21 cellular contexts compared by ENCODE assay signal in the genomic region with DNA sequence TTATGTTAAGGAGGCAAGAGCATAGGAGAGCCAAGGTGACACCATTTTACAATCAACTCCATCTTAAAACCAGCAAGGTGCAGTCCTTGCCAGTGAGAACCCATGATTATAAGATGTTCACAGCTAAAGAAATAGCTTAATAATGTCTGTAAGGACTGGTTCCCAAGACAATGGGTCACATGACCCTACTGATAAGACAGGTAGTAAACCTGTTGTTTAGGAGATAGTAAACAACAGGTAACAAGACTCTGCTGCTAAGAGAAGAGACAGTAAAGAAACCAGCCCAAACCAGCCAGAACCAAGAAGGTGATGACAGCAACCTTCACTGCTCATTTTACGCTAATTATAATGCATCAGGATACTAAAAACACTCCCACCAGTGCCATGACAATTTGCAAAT. TPM values are rescaled to one million over a fixed set of nuclear protein-coding genes. Genes with fewer than 3 reads are reported as not detected.
DNase-seq lines count a peak whose midpoint lies in the region; ATAC-seq, FAIRE-seq and TF ChIP-seq lines count a peak whose summit lies in the region.
"Had no signal": no experiment of that assay in that cellular context is flagged by ENCODE, and none has a peak within 500 bp of the region (broad histone marks: within the 10 kb centered on the region; RNA-seq: fewer than 3 reads in every experiment).

No MANE protein-coding gene starts in this region.

- TF ChIP-seq POLR2A in K562 (conservative IDR thresholded peaks at IDR 0.05) = no peak

- no peak overlapping the region for H3K4me3 Mint-ChIP-seq in memory B cell
- H3K4me3 Mint-ChIP-seq: CD4-positive, CD25-positive, alpha-beta regulatory T cell; CD8-positive, alpha-beta memory T cell had no signal

- no TSS peak for BruUV-seq in K562 (replicated peaks; lab: Mats Ljungman, UMichigan)

- no peak overlapping the region for H2AFZ ChIP-seq in K562 (ENCODE audit: low read depth, low read length)

- H3K36me3 Mint-ChIP-seq in memory B cell = no peaks in the 10 kb centered on the region
- H3K36me3 Mint-ChIP-seq: CD4-positive, CD25-positive, alpha-beta regulatory T cell; CD8-positive, alpha-beta memory T cell had no signal

- H3K27ac Mint-ChIP-seq in memory B cell = peak overlapping the region; percentile 18
- H3K27ac Mint-ChIP-seq: CD4-positive, CD25-positive, alpha-beta regulatory T cell; CD8-positive, alpha-beta memory T cell had no signal

- H3K4me1 Mint-ChIP-seq in memory B cell = peaks cover under 1% of the 10 kb centered on the region
- H3K4me1 Mint-ChIP-seq: CD8-positive, alpha-beta memory T cell had no signal

- WGBS in K562 (ENCODE audit: insufficient coverage, low coverage, missing lambda C conversion rate) = 38% methylated on average over 1 of the region's 1 CpG

- no peaks in the 10 kb centered on the region for H3K4me1 ChIP-seq in K562 (replicated peaks in 1 of 2; ENCODE audit: control insufficient read depth in 2 of 2, insufficient read depth in 2 of 2, low read length in 2 of 2)
- H3K4me1 ChIP-seq: BE2C, HAP-1 had no signal

- no peak overlapping the region for H3K4me3 ChIP-seq in LNCaP clone FGC (ENCODE audit: low read depth, low read length)
- no peak overlapping the region for H3K4me3 ChIP-seq in K562
- H3K4me3 ChIP-seq: HAP-1 had no signal

- FAIRE-seq in K562 (lab: Jason Lieb, UNC) = no peak
- FAIRE-seq: A204.1, GM12892, GM18507 had no signal

- no peaks in the 10 kb centered on the region for H3K36me3 ChIP-seq in K562 (ENCODE audit: control insufficient read depth, insufficient read depth, low read length)
- H3K36me3 ChIP-seq: BE2C, HAP-1 had no signal

- TF ChIP-seq RAD21 in K562 (CRISPR knock-in tag; conservative IDR thresholded peaks at IDR 0.05 in 1 of 2, IDR thresholded peaks at IDR 0.05 in 1 of 2) = no peak

- DNase-seq in LNCaP clone FGC (ENCODE audit: low read depth) (peak; percentile 30), K562 (ENCODE audit: extremely low read depth in 1 of 4, low spot score in 3 of 4) (no peak), memory B cell (ENCODE audit: low spot score in 2 of 2) (no peak), NCI-H2196 treated with DMSO at 0.1 percent for 48 hours (lab: John Stamatoyannopoulos, UW; ENCODE audit: unreplicated experiment) (no peak), SKM-1 (lab: John Stamatoyannopoulos, UW; ENCODE audit: unreplicated experiment) (no peak)
- DNase-seq: ACHN; BE2C; C1 segment of cervical spinal cord; CD4-positive, CD25-positive, alpha-beta regulatory T cell; CD8-positive, alpha-beta memory T cell; COR-L47; DMS 273 treated with DMSO at 0.1 percent for 48 hours; DMS79; GDM1; GOT3 had no signal

- POLR2A ChIA-PET in K562 (lab: Yijun Ruan, JAX) = interaction anchor here (1.7 kb wide), 1 partner anchor 9 kb away, joined by 4 read pairs; no protein-coding TSS in a partner anchor

- H3K9ac ChIP-seq in K562 (ENCODE audit: insufficient read depth in 1 of 2, low read depth in 2 of 2, low read length in 2 of 2) = no peak overlapping the region

- H3K27ac ChIP-seq in K562 (ENCODE audit: extremely low read depth, low read depth, low read length) = no peak overlapping the region

- in situ Hi-C loops in K562 (cut with MboI) = no loop called here

- intact Hi-C loops in K562 (cut with micrococcal nuclease) = no loop called here

- peaks cover 9% of the 10 kb centered on the region for H3K9me3 ChIP-seq in K562 (replicated peaks; ENCODE audit: control insufficient read depth, insufficient read depth, low read depth, low read length)
- H3K9me3 ChIP-seq: BE2C, HAP-1 had no signal

- H3K4me2 ChIP-seq in K562 (ENCODE audit: insufficient read depth, low read length) = no peak overlapping the region

- no peaks in the 10 kb centered on the region for H3K79me2 ChIP-seq in K562 (ENCODE audit: control insufficient read depth, insufficient read depth, low read length)

- CTCF ChIA-PET in K562 (lab: Yijun Ruan, JAX; ENCODE audit: low intra/inter-chr PET ratio) = no interaction called here

- no peaks in the 10 kb centered on the region for H4K20me1 ChIP-seq in K562 (replicated peaks; ENCODE audit: control insufficient read depth, insufficient read depth, low read length)

- TF ChIP-seq CTCF in LNCaP clone FGC (IDR thresholded peaks at IDR 0.05; ENCODE audit: control insufficient read depth, extremely low read depth, insufficient read depth) = no peak
- TF ChIP-seq CTCF in K562 (IDR thresholded peaks at IDR 0.05 in 2 of 3, conservative IDR thresholded peaks at IDR 0.05 in 1 of 3; ENCODE audit: insufficient read depth in 2 of 3, low read depth in 1 of 3, low read length in 3 of 3) = no peak

- TF ChIP-seq EP300 in K562 (IDR thresholded peaks at IDR 0.05; ENCODE audit: low read length) = no peak

- H3K27me3 ChIP-seq in K562 (ENCODE audit: control insufficient read depth in 2 of 2, insufficient read depth in 2 of 2, low read length in 2 of 2) = no peaks in the 10 kb centered on the region
- H3K27me3 ChIP-seq: BE2C had no signal

- no peaks in the 10 kb centered on the region for H3K9me3 Mint-ChIP-seq in memory B cell

- no peaks in the 10 kb centered on the region for H3K9me1 ChIP-seq in K562 (ENCODE audit: control insufficient read depth, insufficient read depth, low read length)

- H3K27me3 Mint-ChIP-seq in memory B cell = no peaks in the 10 kb centered on the region

- ATAC-seq in K562 = no peak
- no peak for ATAC-seq in memory B cell (ENCODE audit: low read depth)
- ATAC-seq in GM21423 (IDR thresholded peaks at IDR 0.05; ENCODE audit: unreplicated experiment) = no peak

TF ChIP-seq in K562, 482 proteins besides CTCF, POLR2A, EP300 and RAD21:
- TF ChIP-seq, protein P1, sequence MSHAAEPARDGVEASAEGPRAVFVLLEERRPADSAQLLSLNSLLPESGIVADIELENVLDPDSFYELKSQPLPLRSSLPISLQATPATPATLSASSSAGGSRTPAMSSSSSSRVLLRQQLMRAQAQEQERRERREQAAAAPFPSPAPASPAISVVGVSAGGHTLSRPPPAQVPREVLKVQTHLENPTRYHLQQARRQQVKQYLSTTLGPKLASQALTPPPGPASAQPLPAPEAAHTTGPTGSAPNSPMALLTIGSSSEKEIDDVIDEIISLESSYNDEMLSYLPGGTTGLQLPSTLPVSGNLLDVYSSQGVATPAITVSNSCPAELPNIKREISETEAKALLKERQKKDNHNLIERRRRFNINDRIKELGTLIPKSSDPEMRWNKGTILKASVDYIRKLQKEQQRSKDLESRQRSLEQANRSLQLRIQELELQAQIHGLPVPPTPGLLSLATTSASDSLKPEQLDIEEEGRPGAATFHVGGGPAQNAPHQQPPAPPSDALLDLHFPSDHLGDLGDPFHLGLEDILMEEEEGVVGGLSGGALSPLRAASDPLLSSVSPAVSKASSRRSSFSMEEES (CRISPR knock-in tag; IDR thresholded peaks at IDR 0.05) = peak; percentile 54
- no peak for TF ChIP-seq OTX1 (CRISPR knock-in tag; IDR thresholded peaks at IDR 0.05)
TF ChIP-seq in K562: peak in this region for 1.

RNA-seq across cellular contexts. Expression of a gene that starts 23.2 kb away (rescaled TPM):
- 53.5 and 124 TPM in 2 replicates for total RNA-seq in K562 (2011; cell fraction: chromatin; rRNA removed; ENCODE audit: low replicate concordance)
- total RNA-seq in K562 (2011; cell fraction: nucleolus; rRNA removed) = 33.0 and 49.7 TPM in 2 replicates
- total RNA-seq in K562 (2011; cell fraction: nucleoplasm; rRNA removed) = 127 and 193 TPM in 2 replicates
- total RNA-seq in K562 (2014; rRNA removed) (79.4 and 81.9 TPM in 2 replicates), K562 (2014; rRNA removed; fragmentation: Illumina TruSeq; extraction: Trizol) (130 and 155 TPM in 2 replicates), K562 (2015; rRNA removed; fragmentation: Illumina TruSeq; extraction: Trizol) (64.9 and 68.6 TPM in 2 replicates), K562 (2021) (154 and 157 TPM in 2 replicates)
- polyA plus RNA-seq in K562 (2011; rRNA removed) (58.8 and 59.1 TPM in 2 replicates), K562 (2014; fragmentation: Illumina TruSeq; extraction: Trizol) (66.8 and 78.4 TPM in 2 replicates), K562 (2014; fragmentation: Nextera tagmentation; extraction: Ambion mirVana) (10 to 100 TPM; 38.5 to 45.4 TPM), K562 (2014; rRNA removed) (48.1 and 59.1 TPM in 2 replicates)
- polyA plus RNA-seq in K562 (2011; cell fraction: cytosol; rRNA removed) = 28.1 and 58.5 TPM in 2 replicates
- polyA plus RNA-seq in K562 (2011; cell fraction: nucleus; rRNA removed) = 33.1 and 43.9 TPM in 2 replicates
- 53.7 and 101 TPM in 2 replicates for polyA plus RNA-seq in K562 (2012)
- polyA minus RNA-seq in K562 (2011; rRNA and poly(A)+ RNA removed) = 130 and 179 TPM in 2 replicates
- 82.9 and 107 TPM in 2 replicates for polyA minus RNA-seq in K562 (2011; cell fraction: cytosol; rRNA and poly(A)+ RNA removed)
- polyA minus RNA-seq in K562 (2011; cell fraction: nucleus; rRNA and poly(A)+ RNA removed) = 34.1 and 69.3 TPM in 2 replicates
- total RNA-seq: HT-29 had no signal
